9 cellular contexts compared by ENCODE assay signal in the genomic region with DNA sequence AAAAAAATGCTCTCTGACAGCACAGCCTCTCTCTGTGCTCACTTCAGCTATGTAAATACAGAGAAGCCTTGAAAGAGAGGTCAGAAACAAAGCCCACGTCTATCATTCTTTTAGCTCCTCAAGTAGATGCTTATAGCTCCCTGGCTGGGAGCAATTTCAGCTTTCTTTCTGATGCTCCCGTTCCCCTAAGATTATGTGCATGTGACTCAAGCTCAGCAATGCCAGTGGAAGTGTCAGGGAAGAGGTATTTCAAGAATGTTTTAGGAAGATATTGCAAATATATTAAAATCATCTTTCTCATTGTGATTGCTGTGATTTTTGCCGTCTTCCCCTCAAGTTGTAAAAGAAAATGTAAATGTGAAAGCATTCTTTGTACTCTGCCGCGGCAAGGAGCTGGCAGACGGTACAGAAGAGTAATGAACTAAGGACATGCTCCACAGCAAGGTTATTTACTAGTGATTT.
DNase-seq lines count a peak whose midpoint lies in the region; TF ChIP-seq lines count a peak whose summit lies in the region.
"Had no signal": no experiment of that assay in that cellular context is flagged by ENCODE, and none has a peak within 500 bp of the region (broad histone marks: within the 10 kb centered on the region; RNA-seq: fewer than 3 reads in every experiment).

No MANE protein-coding gene starts in this region.

- H3K4me1 Mint-ChIP-seq in CD14-positive monocyte, result no peaks in the 10 kb centered on the region

- DNase-seq in COLO829 (ENCODE audit: low spot score), result peak; percentile 21
- DNase-seq in NCI-H146 treated with DMSO at 0.1 percent for 48 hours (lab: John Stamatoyannopoulos, UW; ENCODE audit: unreplicated experiment), result peak; percentile 97
- DNase-seq in coronary artery (ENCODE audit: low spot score), result no peak
- DNase-seq in myocyte (ENCODE audit: low read depth), result peak; percentile 40
- DNase-seq in CD14-positive monocyte (ENCODE audit: low spot score), result no peak
- no peak for DNase-seq in stimulated activated CD4-positive, alpha-beta T cell treated with anti-CD3 and anti-CD28 coated beads, Interleukin-2, amount 100 ng/mL, for 24 hours
- DNase-seq in ureter (ENCODE audit: low spot score), result no peak
- DNase-seq in NCI-H774 (lab: John Stamatoyannopoulos, UW), result no peak
- DNase-seq: EL had no signal

- intact Hi-C loops in CD14-positive monocyte (cut with micrococcal nuclease), result no loop called here

- peak overlapping the region; percentile 45 for H3K4me3 ChIP-seq in coronary artery

- no peaks in the 10 kb centered on the region for H3K36me3 Mint-ChIP-seq in CD14-positive monocyte

- TF ChIP-seq CTCF in coronary artery (IDR thresholded peaks at IDR 0.05), result no peak
- TF ChIP-seq CTCF in CD14-positive monocyte (IDR thresholded peaks at IDR 0.05), result no peak

- no peak overlapping the region for H3K27ac ChIP-seq in coronary artery

- H3K9me3 Mint-ChIP-seq in CD14-positive monocyte, result peaks cover 0 to 3% (median 0%) of the 10 kb centered on the region in 7 donors

- no peak overlapping the region for H3K4me3 Mint-ChIP-seq in CD14-positive monocyte

- peaks cover 0 to 1% (median 0%) of the 10 kb centered on the region in 3 donors for H3K27me3 Mint-ChIP-seq in CD14-positive monocyte (ENCODE audit: low read depth in 3 of 3)

- no peak overlapping the region for H3K27ac Mint-ChIP-seq in CD14-positive monocyte

Comparison
In these comparisons a context has a peak if more than half of its experiments do, and no peak if none do; other contexts are left out.
1. DNase-seq: peak in COLO829 (single experiment), NCI-H146 treated with DMSO at 0.1 percent for 48 hours (single experiment) and myocyte (single experiment); none in coronary artery (single experiment), CD14-positive monocyte (single experiment), stimulated activated CD4-positive, alpha-beta T cell treated with anti-CD3 and anti-CD28 coated beads, Interleukin-2, amount 100 ng/mL, for 24 hours (0 of 2), ureter (single experiment) and NCI-H774 (single experiment).